ENCODE assay signal across 1 cellular context in the genomic region with DNA sequence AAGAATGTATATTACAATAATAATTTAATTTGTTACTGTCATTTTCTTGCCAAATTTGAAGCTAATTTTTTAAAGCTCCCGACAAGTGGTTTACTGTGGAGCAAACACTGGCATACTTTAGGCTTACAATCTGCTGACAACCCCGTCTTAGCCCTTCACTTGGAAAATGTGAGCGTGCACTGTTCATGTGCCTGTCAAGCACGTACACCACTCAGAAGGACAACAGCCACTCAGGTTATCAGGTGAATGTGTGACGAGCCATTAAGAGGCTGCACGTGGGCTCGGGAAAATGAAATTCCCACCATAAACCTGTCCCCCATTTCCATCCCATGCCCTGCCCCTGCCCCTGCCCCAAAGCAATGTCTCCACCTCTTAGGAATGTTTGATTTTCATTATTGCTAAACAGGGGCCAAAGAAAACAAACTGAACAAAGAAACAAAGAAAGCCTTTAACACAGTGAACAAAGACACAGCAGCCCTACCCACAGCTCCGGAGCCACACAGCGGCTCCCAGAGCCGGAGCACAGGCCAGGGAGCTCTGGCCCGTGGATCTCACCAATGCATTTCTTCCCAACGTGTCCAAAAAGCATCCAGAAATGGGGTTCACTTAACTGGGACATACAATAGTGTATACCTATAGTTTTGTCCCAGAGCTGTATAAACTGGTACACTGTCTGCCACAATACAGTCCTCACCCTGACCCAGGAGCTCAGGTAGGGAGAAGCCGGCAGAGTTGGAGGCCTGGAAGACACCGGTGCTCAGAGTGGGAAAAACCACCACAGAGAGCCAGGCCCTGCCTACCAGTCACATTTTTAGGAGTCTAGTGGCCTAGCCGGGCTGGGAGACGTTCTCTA.
TF ChIP-seq lines count a peak whose summit lies in the region.

No MANE protein-coding gene starts in this region.

TF ChIP-seq in H1, 55 proteins besides CTCF, POLR2A, EP300 and RAD21:
- TF ChIP-seq TAF1 (IDR thresholded peaks at IDR 0.05; ENCODE audit: low read depth, low read length) (no peak), KDM1A (IDR thresholded peaks at IDR 0.05; ENCODE audit: borderline replicate concordance, low read length) (no peak), GABPA (IDR thresholded peaks at IDR 0.05; ENCODE audit: borderline replicate concordance, insufficient read depth, low read length) (no peak), GTF2F1 (IDR thresholded peaks at IDR 0.05; ENCODE audit: borderline replicate concordance, low read depth, low read length) (no peak), CREB1 (IDR thresholded peaks at IDR 0.05) (no peak), MAFK (IDR thresholded peaks at IDR 0.05; ENCODE audit: low read depth, low read length) (no peak), EGR1 (IDR thresholded peaks at IDR 0.05; ENCODE audit: borderline replicate concordance, low read depth, low read length) (no peak), NANOG (IDR thresholded peaks at IDR 0.05; ENCODE audit: insufficient read depth, low read depth, low read length, poor library complexity, severe bottlenecking) (no peak), CHD1 (IDR thresholded peaks at IDR 0.05; ENCODE audit: low read depth, low read length) (no peak), BACH1 (IDR thresholded peaks at IDR 0.05; ENCODE audit: low read length) (no peak), CBX8 (IDR thresholded peaks at IDR 0.05; ENCODE audit: borderline replicate concordance, low read depth, low read length) (no peak), SP4 (IDR thresholded peaks at IDR 0.05; ENCODE audit: low read length) (no peak)
- TF ChIP-seq, protein P1, sequence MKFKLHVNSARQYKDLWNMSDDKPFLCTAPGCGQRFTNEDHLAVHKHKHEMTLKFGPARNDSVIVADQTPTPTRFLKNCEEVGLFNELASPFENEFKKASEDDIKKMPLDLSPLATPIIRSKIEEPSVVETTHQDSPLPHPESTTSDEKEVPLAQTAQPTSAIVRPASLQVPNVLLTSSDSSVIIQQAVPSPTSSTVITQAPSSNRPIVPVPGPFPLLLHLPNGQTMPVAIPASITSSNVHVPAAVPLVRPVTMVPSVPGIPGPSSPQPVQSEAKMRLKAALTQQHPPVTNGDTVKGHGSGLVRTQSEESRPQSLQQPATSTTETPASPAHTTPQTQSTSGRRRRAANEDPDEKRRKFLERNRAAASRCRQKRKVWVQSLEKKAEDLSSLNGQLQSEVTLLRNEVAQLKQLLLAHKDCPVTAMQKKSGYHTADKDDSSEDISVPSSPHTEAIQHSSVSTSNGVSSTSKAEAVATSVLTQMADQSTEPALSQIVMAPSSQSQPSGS (IDR thresholded peaks at IDR 0.05; ENCODE audit: low read length): no peak
- TF ChIP-seq, protein P2, sequence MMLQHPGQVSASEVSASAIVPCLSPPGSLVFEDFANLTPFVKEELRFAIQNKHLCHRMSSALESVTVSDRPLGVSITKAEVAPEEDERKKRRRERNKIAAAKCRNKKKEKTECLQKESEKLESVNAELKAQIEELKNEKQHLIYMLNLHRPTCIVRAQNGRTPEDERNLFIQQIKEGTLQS (IDR thresholded peaks at IDR 0.05; ENCODE audit: insufficient read depth, low read depth, low read length): no peak
- TF ChIP-seq, protein P3, sequence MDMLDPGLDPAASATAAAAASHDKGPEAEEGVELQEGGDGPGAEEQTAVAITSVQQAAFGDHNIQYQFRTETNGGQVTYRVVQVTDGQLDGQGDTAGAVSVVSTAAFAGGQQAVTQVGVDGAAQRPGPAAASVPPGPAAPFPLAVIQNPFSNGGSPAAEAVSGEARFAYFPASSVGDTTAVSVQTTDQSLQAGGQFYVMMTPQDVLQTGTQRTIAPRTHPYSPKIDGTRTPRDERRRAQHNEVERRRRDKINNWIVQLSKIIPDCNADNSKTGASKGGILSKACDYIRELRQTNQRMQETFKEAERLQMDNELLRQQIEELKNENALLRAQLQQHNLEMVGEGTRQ (IDR thresholded peaks at IDR 0.05; ENCODE audit: low read length): no peak
TF ChIP-seq in H1: peak in this region for 0.
